ENCODE assay signal across 30 cellular contexts in genomic region chr9:93907551-93908199, GRCh38. TPM values are rescaled to one million over a fixed set of nuclear protein-coding genes. Genes with fewer than 3 reads are reported as not detected.
"Had no signal": no experiment of that assay in that cellular context is flagged by ENCODE, and none has a peak within 500 bp of the region (broad histone marks: within the 10 kb centered on the region; RNA-seq: fewer than 3 reads in every experiment).

No MANE protein-coding gene starts in this region.

- FAIRE-seq: islet of Langerhans, pancreas had no signal

- ATAC-seq: esophagus mucosa; gastrocnemius medialis; heart right ventricle; left colon; left ventricle myocardium superior; natural killer cell; pancreas; stimulated activated memory B cell treated with anti-CD40 and anti-IgM and Interleukin-4, amounts not matched to agents 10 μg/mL and 1 μg/mL and 100 μg/mL, for 72 hours; stimulated activated naive CD8-positive, alpha-beta T cell treated with anti-CD3 and anti-CD28 coated beads, Interleukin-15, Interleukin-2, amounts not matched to agents 100 U/mL and 50 U/mL, for 24 hours had no signal

- H3K27ac ChIP-seq: colonic mucosa, epithelial cell of prostate, gastrocnemius medialis, heart right ventricle, pancreas, right atrium auricular region, sigmoid colon, testis, tibial artery had no signal

- H3K36me3 ChIP-seq: colonic mucosa, gastrocnemius medialis, heart right ventricle, pancreas, right atrium auricular region, sigmoid colon, tibial artery had no signal

- DNase-seq: colonic mucosa; effector CD8-positive, alpha-beta T cell; endodermal cell; foreskin fibroblast; gastrocnemius medialis; heart right ventricle; hippocampal formation; left colon; left ventricle myocardium superior; natural killer cell; occipital lobe; sigmoid colon; stimulated activated CD4-positive, alpha-beta T cell treated with anti-CD3 and anti-CD28 coated beads, Interleukin-4, amount 100 ng/mL, for 4 hours; stimulated activated naive CD8-positive, alpha-beta T cell treated with anti-CD3 and anti-CD28 coated beads, Interleukin-15, Interleukin-2, amounts not matched to agents 100 U/mL and 50 U/mL, for 24 hours; substantia nigra; testis had no signal

- H3K4me1 ChIP-seq: colonic mucosa, gastrocnemius medialis, pancreas, sigmoid colon, testis, tibial artery had no signal

- H3K4me3 ChIP-seq: colonic mucosa, gastrocnemius medialis, heart right ventricle, lung, pancreas, right atrium auricular region, sigmoid colon, testis, tibial artery had no signal

- H3K9me3 ChIP-seq: colonic mucosa, gastrocnemius medialis, pancreas, right atrium auricular region, testis, tibial artery had no signal

- H3K27me3 ChIP-seq: colonic mucosa, gastrocnemius medialis, pancreas, right atrium auricular region, testis had no signal

RNA-seq across cellular contexts. Expression of gene BARX1, which starts 47.5 kb away (rescaled TPM):
- total RNA-seq: colonic mucosa, gastrocnemius medialis, glomerular endothelial cell, kidney epithelial cell, left ventricle myocardium superior, lung, mononuclear cell, natural killer cell, occipital lobe, right atrium auricular region, sigmoid colon, skeletal muscle tissue, urinary bladder had no signal
- polyA plus RNA-seq: neural cell, urinary bladder had no signal
